ENCODE assay signal across 23 cellular contexts in the genomic region with DNA sequence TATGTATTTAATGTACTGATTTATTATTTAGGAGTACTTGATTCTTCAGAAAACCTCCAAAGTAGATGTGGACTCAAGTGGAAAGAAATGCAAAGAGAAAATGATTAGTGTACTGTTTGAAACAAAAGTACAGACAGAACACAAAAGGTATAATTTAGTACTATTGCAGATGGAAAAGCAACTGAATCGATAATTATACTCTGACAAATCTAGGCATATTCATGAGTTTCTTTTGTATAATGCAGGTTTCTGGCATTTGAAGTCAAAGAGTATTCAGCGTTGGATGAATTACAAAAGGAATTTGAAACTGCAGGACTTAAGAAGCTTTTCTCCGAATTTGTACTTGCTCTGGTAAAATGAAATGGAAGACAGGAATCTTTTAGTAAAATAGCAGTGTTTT. TPM values are rescaled to one million over a fixed set of nuclear protein-coding genes. Genes with fewer than 3 reads are reported as not detected.
A peak's percentile ranks its signal among the peaks of the same experiment; 100 is the strongest.
DNase-seq lines count a peak whose midpoint lies in the region; ATAC-seq, FAIRE-seq and TF ChIP-seq lines count a peak whose summit lies in the region.
"Had no signal": no experiment of that assay in that cellular context is flagged by ENCODE, and none has a peak within 500 bp of the region (broad histone marks: within the 10 kb centered on the region; RNA-seq: fewer than 3 reads in every experiment).

No MANE protein-coding gene starts in this region.

- TF ChIP-seq CTCF in heart left ventricle (IDR thresholded peaks at IDR 0.05) = no peak
- no peak for TF ChIP-seq CTCF in endothelial cell (IDR thresholded peaks at IDR 0.05; ENCODE audit: unreplicated experiment)

- H3K4me3 ChIP-seq in heart left ventricle (no peak overlapping the region), HUES64 (ENCODE audit: low read length) (no peak overlapping the region), skeletal muscle tissue (ENCODE audit: low read length in 3 of 3) (no peak overlapping the region)
- H3K4me3 ChIP-seq: Peyer's patch, SJSA1 had no signal

- peak overlapping the region; percentile 72 for H3K27ac Mint-ChIP-seq in endothelial cell (ENCODE audit: unreplicated experiment)
- H3K27ac Mint-ChIP-seq: B cell, CD14-positive monocyte had no signal

- no peak for ATAC-seq in heart left ventricle

- peaks cover 22% of the 10 kb centered on the region for H3K4me1 Mint-ChIP-seq in endothelial cell (ENCODE audit: unreplicated experiment)
- H3K4me1 Mint-ChIP-seq: CD14-positive monocyte had no signal

- intact Hi-C loops in heart left ventricle (cut with DNase I) (no loop called here), cardiac septum (cut with DNase I) (no loop called here)

- H3K4me1 ChIP-seq in heart left ventricle = peaks cover 0 to 54% (median 9%) of the 10 kb centered on the region in 12 donors
- peaks cover 7% of the 10 kb centered on the region for H3K4me1 ChIP-seq in HUES64 (ENCODE audit: insufficient read depth, low read length)
- peaks cover 7 to 22% (median 12%) of the 10 kb centered on the region in 3 donors for H3K4me1 ChIP-seq in skeletal muscle tissue (ENCODE audit: control insufficient read depth in 3 of 3, insufficient read depth in 3 of 3, low read length in 3 of 3)
- H3K4me1 ChIP-seq: Peyer's patch, SJSA1 had no signal

- peaks cover 3% of the 10 kb centered on the region for H3K27me3 Mint-ChIP-seq in endothelial cell (ENCODE audit: unreplicated experiment)
- H3K27me3 Mint-ChIP-seq: B cell had no signal

- H3K4me3 Mint-ChIP-seq in endothelial cell (ENCODE audit: unreplicated experiment) = no peak overlapping the region
- H3K4me3 Mint-ChIP-seq: B cell, CD14-positive monocyte had no signal

- no peaks in the 10 kb centered on the region for H3K9me3 Mint-ChIP-seq in endothelial cell (ENCODE audit: unreplicated experiment)

- H3K9ac ChIP-seq in HUES64 (ENCODE audit: low read depth, low read length) (peak overlapping the region; percentile 14; the same call in 1 of the 2 replicates), skeletal muscle tissue (ENCODE audit: low read depth in 1 of 3, low read length in 3 of 3) (peak overlapping the region in 1 of 3 donors; percentile 6)
- H3K9ac ChIP-seq: KMS-11 had no signal

- H3K27ac ChIP-seq in heart left ventricle (peak overlapping the region in 7 of 12 donors; percentile 52 to 75 (median 65)), HUES64 (ENCODE audit: low read depth, low read length) (no peak overlapping the region), skeletal muscle tissue (ENCODE audit: low read depth, low read length) (peak overlapping the region; percentile 87)
- H3K27ac ChIP-seq: HL-60, KMS-11, Peyer's patch, SJSA1 had no signal

- H3K27me3 ChIP-seq in heart left ventricle (no peaks in the 10 kb centered on the region), HUES64 (ENCODE audit: insufficient read depth, low read length) (no peaks in the 10 kb centered on the region), skeletal muscle tissue (ENCODE audit: control insufficient read depth in 3 of 3, insufficient read depth in 3 of 3, low read length in 3 of 3) (no peaks in the 10 kb centered on the region)
- H3K27me3 ChIP-seq: Peyer's patch, SJSA1 had no signal

- H3K9me3 ChIP-seq in heart left ventricle (peaks cover 0 to 13% (median 6%) of the 10 kb centered on the region in 12 donors), HUES64 (ENCODE audit: insufficient read depth, low read depth, low read length) (peaks cover 3% of the 10 kb centered on the region; the same call in 1 of the 2 replicates), skeletal muscle tissue (ENCODE audit: control insufficient read depth in 3 of 3, low read length in 3 of 3) (peaks cover 0 to 4% (median 0%) of the 10 kb centered on the region in 3 donors)

- H3K36me3 ChIP-seq in heart left ventricle (peaks cover 0 to 43% (median 20%) of the 10 kb centered on the region in 9 donors), HUES64 (ENCODE audit: insufficient read depth, low read length) (peaks cover 35% of the 10 kb centered on the region), skeletal muscle tissue (ENCODE audit: control insufficient read depth in 3 of 3, insufficient read depth in 3 of 3, low read length in 3 of 3) (peaks cover 6 to 14% (median 7%) of the 10 kb centered on the region in 3 donors)

- WGBS in heart left ventricle, 4 donors = 85 to 93% (median 90%) methylated on average over 3 of the region's 3 CpGs
- WGBS in HUES64 = 83% methylated on average over 3 of the region's 3 CpGs

- no peak for DNase-seq in heart left ventricle
- DNase-seq in cardiac septum (ENCODE audit: low spot score) = no peak
- no peak for DNase-seq in endothelial cell (ENCODE audit: low spot score)
- no peak for DNase-seq in NK-92 treated with Interleukin-12 subunit alpha and Interleukin-12 subunit beta, amount 100 ng/mL, for 24 hours (lab: John Stamatoyannopoulos, UW)
- no peak for DNase-seq in RCC 7860 (ENCODE audit: low spot score)
- no peak for DNase-seq in HuH-7.5 (ENCODE audit: low spot score)
- DNase-seq: EL, GF-D8, IMR-90, NCI-H1105, NCI-H146, NCI-H2029, NCI-H2227 treated with DMSO at 0.1 percent for 48 hours, NCI-H510A, NCI-H774, Peyer's patch had no signal

- FAIRE-seq in RCC 7860 (lab: Jason Lieb, UNC) = no peak

- H3K36me3 Mint-ChIP-seq in endothelial cell (ENCODE audit: low read depth, unreplicated experiment) = peaks cover 14% of the 10 kb centered on the region

- TF ChIP-seq POLR2A in heart left ventricle (IDR thresholded peaks at IDR 0.05) = no peak

RNA-seq across cellular contexts. Expression of a gene that starts 12.5 kb away (rescaled TPM):
- 10 to 100 TPM in 7 of 9 donors, 1 to 10 TPM in 2; 8.9 to 24.8 (median 14.8) TPM for total RNA-seq in heart left ventricle
- 10 to 100 TPM; 11.2 to 41.1 TPM for polyA plus RNA-seq in heart left ventricle
- total RNA-seq in cardiac septum = 24.8 TPM
- 9.3 TPM for polyA plus RNA-seq in HUES64 (2013, experiment 1 of 2)
- polyA plus RNA-seq in HUES64 (2013, experiment 2 of 2) = 13.6 TPM
- 31.4 TPM for total RNA-seq in endothelial cell (ENCODE audit: unreplicated experiment)
- 12.0 TPM for total RNA-seq in skeletal muscle tissue
